Comparison of ENCODE assay signal across 19 cellular contexts in the genomic region with DNA sequence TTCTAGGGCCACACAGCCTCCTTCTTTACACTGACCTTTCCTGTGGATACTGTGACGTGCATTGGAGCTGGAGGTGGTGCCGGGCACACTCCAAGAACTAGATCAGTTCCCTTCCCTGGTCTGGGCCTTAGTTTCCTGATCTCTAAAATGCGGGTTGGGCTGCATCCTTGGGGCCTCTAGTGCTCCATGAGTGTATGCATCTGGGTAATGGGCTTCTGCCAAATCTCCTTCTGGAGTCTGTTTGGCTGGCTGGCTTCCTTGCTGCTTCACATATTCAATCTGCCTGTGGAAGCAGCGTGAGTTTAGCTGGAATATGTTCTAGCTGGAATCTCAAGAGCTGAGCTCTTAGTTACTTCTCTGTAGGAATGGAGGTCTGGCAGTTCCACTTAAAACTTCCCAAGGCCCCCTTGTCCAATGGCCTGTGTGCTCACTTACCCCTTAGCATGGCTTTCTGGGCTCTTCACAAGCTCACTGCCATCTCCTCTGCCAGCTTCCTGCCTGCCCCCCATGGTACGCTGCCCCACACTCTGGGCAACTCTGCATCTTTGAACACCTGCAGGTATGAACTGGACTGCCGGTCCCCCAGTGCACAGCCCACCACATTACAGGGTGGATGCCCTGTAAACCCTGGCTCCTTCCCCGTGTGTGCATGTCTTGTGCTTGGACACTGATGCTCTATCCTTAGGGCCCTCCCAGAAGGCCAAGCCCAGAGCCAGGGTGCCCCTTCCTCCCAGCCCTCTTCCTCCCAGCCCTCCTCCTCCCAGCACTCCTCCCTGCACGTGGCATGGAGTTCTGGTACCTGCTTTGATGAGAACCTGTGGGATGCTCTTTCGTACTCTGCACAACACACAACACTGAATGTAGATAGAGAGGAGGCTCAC.
A peak's percentile ranks its signal among the peaks of the same experiment; 100 is the strongest.
DNase-seq lines count a peak whose midpoint lies in the region; ATAC-seq and TF ChIP-seq lines count a peak whose summit lies in the region.
"Had no signal": no experiment of that assay in that cellular context is flagged by ENCODE, and none has a peak within 500 bp of the region (broad histone marks: within the 10 kb centered on the region; RNA-seq: fewer than 3 reads in every experiment).

No MANE protein-coding gene starts in this region.

- H3K4me3 ChIP-seq in coronary artery (no peak overlapping the region), mesenchymal stem cell (ENCODE audit: insufficient read depth in 1 of 2, low read depth in 1 of 2, low read length in 2 of 2) (no peak overlapping the region), testis (no peak overlapping the region)
- H3K4me3 ChIP-seq: left lung, SJSA1 had no signal

- no peak for TF ChIP-seq POLR2A in testis (IDR thresholded peaks at IDR 0.05)

- intact Hi-C loops in testis (cut with DNase I; ENCODE audit: low total_unique reads): loop anchor here (10.0 kb wide), 1 partner anchor 301 kb away; no protein-coding TSS in a partner anchor

- H3K27ac ChIP-seq in coronary artery (peak overlapping the region in 1 of 2 donors; percentile 49), mesenchymal stem cell (ENCODE audit: low read length, poor library complexity, severe bottlenecking) (no peak overlapping the region), testis (peak overlapping the region; percentile 7 to 53)
- H3K27ac ChIP-seq: SJSA1 had no signal

- H3K79me1 ChIP-seq in mesenchymal stem cell (replicated peaks; ENCODE audit: low read length, poor library complexity, severe bottlenecking): no peaks in the 10 kb centered on the region

- H2BK12ac ChIP-seq in mesenchymal stem cell (ENCODE audit: low read length in 2 of 2): no peak overlapping the region

- peak; percentile 38 for DNase-seq in activated effector memory CD4-positive, alpha-beta T cell treated with anti-CD3 and anti-CD28 coated beads, Interleukin-2, amount 50 U/mL, for 16 hours
- DNase-seq in activated effector memory CD4-positive, alpha-beta T cell treated with Interleukin-2 at 50 U/mL for 16 hours: no peak
- DNase-seq in coronary artery (ENCODE audit: low spot score) (peak; percentile 72), mesenchymal stem cell (no peak), testis (no peak), NCI-H1417 (lab: John Stamatoyannopoulos, UW) (no peak), NCI-H2107 (lab: John Stamatoyannopoulos, UW) (no peak)
- DNase-seq: 8988T; activated CD8-positive, alpha-beta T cell treated with anti-CD3 and anti-CD28 coated beads, Interleukin-2, amount 10 ng/mL, durations not matched to agents 7 days and 5 days; activated T-cell treated with anti-CD3 and anti-CD28 coated beads for 4 hours; dermis blood vessel endothelial cell; KG1; NCI-H146; NCI-H2171 treated with DMSO at 0.1 percent for 48 hours; NCI-H524 treated with DMSO at 0.1 percent for 48 hours; NK-92 treated with Interleukin-12 subunit alpha and Interleukin-12 subunit beta, amount 100 ng/mL, for 24 hours had no signal

- peak overlapping the region; percentile 42 for H3K9ac ChIP-seq in mesenchymal stem cell (ENCODE audit: low read length)

- no peak overlapping the region for H3K14ac ChIP-seq in mesenchymal stem cell (ENCODE audit: low read length in 2 of 2)

- H2AFZ ChIP-seq in mesenchymal stem cell (ENCODE audit: low read depth, low read length): no peak overlapping the region

- no peak for ATAC-seq in GM18867 (IDR thresholded peaks at IDR 0.05; ENCODE audit: unreplicated experiment)
- ATAC-seq: activated CD8-positive, alpha-beta T cell treated with anti-CD3 and anti-CD28 coated beads, Interleukin-2, amount 10 ng/mL, durations not matched to agents 7 days and 5 days; left lung had no signal

- H3K4ac ChIP-seq in mesenchymal stem cell (ENCODE audit: low read depth in 1 of 2, low read length in 2 of 2): no peak overlapping the region

- no peak overlapping the region for H3K18ac ChIP-seq in mesenchymal stem cell (ENCODE audit: low read depth in 1 of 2, low read length in 2 of 2)

- no peak overlapping the region for H2BK15ac ChIP-seq in mesenchymal stem cell (ENCODE audit: low read depth, poor library complexity, severe bottlenecking)

- H3K36me3 ChIP-seq in mesenchymal stem cell (ENCODE audit: control insufficient read depth in 1 of 2, insufficient read depth in 2 of 2, low read depth in 1 of 2, low read length in 2 of 2): no peaks in the 10 kb centered on the region
- no peaks in the 10 kb centered on the region for H3K36me3 ChIP-seq in testis (ENCODE audit: low read depth, missing control alignments)
- H3K36me3 ChIP-seq: left lung, SJSA1 had no signal

- H2BK120ac ChIP-seq in mesenchymal stem cell (ENCODE audit: low read depth, low read length): no peak overlapping the region

- H3K27me3 ChIP-seq in mesenchymal stem cell (ENCODE audit: control insufficient read depth in 1 of 2, insufficient read depth in 1 of 2, low read length in 2 of 2) (peaks cover 0 to 3% of the 10 kb centered on the region in 2 experiments), testis (no peaks in the 10 kb centered on the region)
- H3K27me3 ChIP-seq: left lung, SJSA1 had no signal

- no peak overlapping the region for H3K4me2 ChIP-seq in mesenchymal stem cell (ENCODE audit: low read length, poor library complexity, severe bottlenecking)

- H2BK5ac ChIP-seq in mesenchymal stem cell (ENCODE audit: low read depth, low read length, poor library complexity, severe bottlenecking): no peak overlapping the region

- no peaks in the 10 kb centered on the region for H3K9me3 ChIP-seq in mesenchymal stem cell (ENCODE audit: control insufficient read depth, low read length)
- no peaks in the 10 kb centered on the region for H3K9me3 ChIP-seq in testis
- H3K9me3 ChIP-seq: left lung, SJSA1 had no signal

- H3K23ac ChIP-seq in mesenchymal stem cell (ENCODE audit: low read length in 2 of 2): no peak overlapping the region

- H4K91ac ChIP-seq in mesenchymal stem cell (ENCODE audit: low read length): no peak overlapping the region

- no peak for TF ChIP-seq CTCF in coronary artery (IDR thresholded peaks at IDR 0.05)
- no peak for TF ChIP-seq CTCF in testis (IDR thresholded peaks at IDR 0.05)

- WGBS in mesenchymal stem cell: 84% methylated on average over 9 of the region's 9 CpGs
- WGBS in testis, 2 donors: 59 to 68% methylated on average over 8 to 9 of the region's 9 CpGs

- no peak overlapping the region for H2AK5ac ChIP-seq in mesenchymal stem cell (ENCODE audit: low read length, severe bottlenecking)

- no peak overlapping the region for H4K8ac ChIP-seq in mesenchymal stem cell (ENCODE audit: low read length)

- H3K4me1 ChIP-seq in mesenchymal stem cell (ENCODE audit: control insufficient read depth, insufficient read depth, low read depth, low read length): peaks cover 13% of the 10 kb centered on the region
- H3K4me1 ChIP-seq in testis: peaks cover 60% of the 10 kb centered on the region
- H3K4me1 ChIP-seq: left lung, SJSA1 had no signal

Comparison
In these comparisons a context has a peak if more than half of its experiments do, and no peak if none do; other contexts are left out.
1. DNase-seq: peak in activated effector memory CD4-positive, alpha-beta T cell treated with anti-CD3 and anti-CD28 coated beads, Interleukin-2, amount 50 U/mL, for 16 hours (single experiment) and coronary artery (single experiment); none in activated effector memory CD4-positive, alpha-beta T cell treated with Interleukin-2 at 50 U/mL for 16 hours (single experiment), mesenchymal stem cell (single experiment), testis (single experiment), NCI-H1417 (0 of 3) and NCI-H2107 (single experiment).